Comparison of ENCODE assay signal across 9 cellular contexts in the genomic region with DNA sequence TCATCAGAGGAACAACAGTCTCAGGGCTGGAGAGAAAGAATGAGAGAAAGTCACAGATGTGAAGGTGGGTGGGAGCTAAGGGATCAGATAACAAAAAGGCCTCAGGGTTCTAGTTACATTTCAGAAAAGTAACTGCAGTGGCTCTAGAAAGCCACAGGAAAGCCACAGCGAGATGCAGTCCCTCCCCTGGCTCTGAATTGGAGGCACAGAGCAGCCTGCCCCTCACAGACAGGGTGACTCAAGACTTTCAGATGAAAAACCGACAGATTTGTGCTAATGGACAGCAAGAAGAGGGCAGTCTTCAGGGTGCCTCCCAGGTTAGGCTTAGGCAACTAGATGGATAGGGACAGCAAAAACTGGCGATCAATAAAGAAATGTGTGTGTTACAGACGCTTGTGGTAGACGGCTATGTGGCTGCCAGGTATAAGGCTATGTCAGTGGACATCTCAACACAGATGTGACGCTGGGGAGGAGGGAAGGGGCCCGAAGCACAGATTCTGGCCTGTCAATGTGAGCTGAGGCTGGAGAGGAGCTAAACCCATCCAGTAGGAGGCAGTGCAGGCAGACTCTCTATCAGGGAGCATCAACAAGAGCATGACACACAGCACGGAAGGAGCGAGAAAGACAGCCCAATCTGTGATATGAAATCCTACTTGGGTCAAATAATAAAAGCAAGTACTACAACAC. TPM values are rescaled to one million over a fixed set of nuclear protein-coding genes. Genes with fewer than 3 reads are reported as not detected.
DNase-seq lines count a peak whose midpoint lies in the region; ATAC-seq and TF ChIP-seq lines count a peak whose summit lies in the region.
"Had no signal": no experiment of that assay in that cellular context is flagged by ENCODE, and none has a peak within 500 bp of the region (broad histone marks: within the 10 kb centered on the region; RNA-seq: fewer than 3 reads in every experiment).

No MANE protein-coding gene starts in this region.

- peak overlapping the region; percentile 80 for H3K27ac Mint-ChIP-seq in activated CD4-positive, alpha-beta T cell treated with anti-CD3 and anti-CD28 coated beads, Interleukin-2, amount 10 ng/mL, durations not matched to agents 7 days and 5 days
- peak overlapping the region; percentile 33 for H3K27ac Mint-ChIP-seq in stimulated activated naive B cell treated with anti-CD40 and anti-IgM and Interleukin-4, amounts not matched to agents 10 μg/mL and 1 μg/mL and 100 μg/mL, for 72 hours

- H3K27me3 Mint-ChIP-seq in activated CD4-positive, alpha-beta T cell treated with anti-CD3 and anti-CD28 coated beads, Interleukin-2, amount 10 ng/mL, durations not matched to agents 7 days and 5 days: no peaks in the 10 kb centered on the region
- H3K27me3 Mint-ChIP-seq in stimulated activated naive B cell treated with anti-CD40 and anti-IgM and Interleukin-4, amounts not matched to agents 10 μg/mL and 1 μg/mL and 100 μg/mL, for 72 hours: no peaks in the 10 kb centered on the region

- peaks cover 42% of the 10 kb centered on the region for H3K4me1 Mint-ChIP-seq in activated CD4-positive, alpha-beta T cell treated with anti-CD3 and anti-CD28 coated beads, Interleukin-2, amount 10 ng/mL, durations not matched to agents 7 days and 5 days
- no peaks in the 10 kb centered on the region for H3K4me1 Mint-ChIP-seq in stimulated activated naive B cell treated with anti-CD40 and anti-IgM and Interleukin-4, amounts not matched to agents 10 μg/mL and 1 μg/mL and 100 μg/mL, for 72 hours

- CTCF ChIA-PET in activated CD4-positive, alpha-beta T cell treated with anti-CD3 and anti-CD28 coated beads, Interleukin-2, amount 10 ng/mL, durations not matched to agents 7 days and 5 days (lab: Charles Lee): interaction anchor here (0.5 to 2.1 kb wide), 8 partner anchors 11 to 197 kb away, joined by 3 to 5 read pairs (median 4); a partner anchor contains a TSS

- H3K36me3 Mint-ChIP-seq in activated CD4-positive, alpha-beta T cell treated with anti-CD3 and anti-CD28 coated beads, Interleukin-2, amount 10 ng/mL, durations not matched to agents 7 days and 5 days (ENCODE audit: low read depth): peaks cover 65% of the 10 kb centered on the region
- H3K36me3 Mint-ChIP-seq in stimulated activated naive B cell treated with anti-CD40 and anti-IgM and Interleukin-4, amounts not matched to agents 10 μg/mL and 1 μg/mL and 100 μg/mL, for 72 hours: peaks cover 7 to 8% of the 10 kb centered on the region in 2 donors

- H3K9me3 Mint-ChIP-seq in activated CD4-positive, alpha-beta T cell treated with anti-CD3 and anti-CD28 coated beads, Interleukin-2, amount 10 ng/mL, durations not matched to agents 7 days and 5 days: no peaks in the 10 kb centered on the region
- no peaks in the 10 kb centered on the region for H3K9me3 Mint-ChIP-seq in stimulated activated naive B cell treated with anti-CD40 and anti-IgM and Interleukin-4, amounts not matched to agents 10 μg/mL and 1 μg/mL and 100 μg/mL, for 72 hours

- ATAC-seq in stimulated activated naive B cell treated with anti-CD40 and anti-IgM and Interleukin-4, amounts not matched to agents 10 μg/mL and 1 μg/mL and 100 μg/mL, for 72 hours (replicated peaks): no peak
- no peak for ATAC-seq in HG03175 (IDR thresholded peaks at IDR 0.05; ENCODE audit: unreplicated experiment)

- peak; percentile 54 for DNase-seq in NCI-H82 (lab: John Stamatoyannopoulos, UW)
- no peak for DNase-seq in NCI-H82 treated with DMSO at 0.1 percent for 48 hours (lab: John Stamatoyannopoulos, UW; ENCODE audit: unreplicated experiment)
- peak; percentile 64 for DNase-seq in activated CD4-positive, alpha-beta T cell treated with anti-CD3 and anti-CD28 coated beads, Interleukin-2, amount 10 ng/mL, durations not matched to agents 7 days and 5 days
- DNase-seq in fibroblast of villous mesenchyme (ENCODE audit: low read depth): no peak
- no peak for DNase-seq in stimulated activated naive B cell treated with anti-CD40 and anti-IgM and Interleukin-4, amounts not matched to agents 10 μg/mL and 1 μg/mL and 100 μg/mL, for 72 hours
- DNase-seq in NCI-H2227 treated with DMSO at 0.1 percent for 48 hours (lab: John Stamatoyannopoulos, UW): no peak
- no peak for DNase-seq in ureter (ENCODE audit: low spot score)

- POLR2A ChIA-PET in activated CD4-positive, alpha-beta T cell treated with anti-CD3 and anti-CD28 coated beads, Interleukin-2, amount 10 ng/mL, durations not matched to agents 7 days and 5 days (lab: Charles Lee): interaction anchor here (0.9 kb wide), 1 partner anchor 47 kb away, joined by 5 read pairs; no protein-coding TSS in a partner anchor

- H3K4me3 ChIP-seq in fibroblast of villous mesenchyme (ENCODE audit: low read depth, low read length): no peak overlapping the region
- H3K4me3 ChIP-seq: BLaER1 had no signal

- H3K4me3 Mint-ChIP-seq in activated CD4-positive, alpha-beta T cell treated with anti-CD3 and anti-CD28 coated beads, Interleukin-2, amount 10 ng/mL, durations not matched to agents 7 days and 5 days: no peak overlapping the region
- H3K4me3 Mint-ChIP-seq in stimulated activated naive B cell treated with anti-CD40 and anti-IgM and Interleukin-4, amounts not matched to agents 10 μg/mL and 1 μg/mL and 100 μg/mL, for 72 hours: no peak overlapping the region

- TF ChIP-seq CTCF in fibroblast of villous mesenchyme (IDR thresholded peaks at IDR 0.05; ENCODE audit: insufficient read depth, low read depth, low read length): peak; percentile 16

RNA-seq across cellular contexts. Expression of a gene that starts 26.2 kb away (rescaled TPM):
- 10 to 100 TPM; 25.6 to 31.1 TPM for total RNA-seq in activated CD4-positive, alpha-beta T cell treated with anti-CD3 and anti-CD28 coated beads, Interleukin-2, amount 10 ng/mL, durations not matched to agents 7 days and 5 days
- 30.6 and 46.2 TPM in 2 replicates for total RNA-seq in fibroblast of villous mesenchyme
- total RNA-seq in ureter: 48.9 TPM

RNA-seq across cellular contexts. Expression of a gene that starts 26.2 kb away (rescaled TPM):
- 10 to 100 TPM; 21.6 to 25.3 TPM for total RNA-seq in activated CD4-positive, alpha-beta T cell treated with anti-CD3 and anti-CD28 coated beads, Interleukin-2, amount 10 ng/mL, durations not matched to agents 7 days and 5 days
- 12.6 and 19.0 TPM in 2 replicates for total RNA-seq in fibroblast of villous mesenchyme
- total RNA-seq in ureter: 39.4 TPM

Comparison
In these comparisons a context has a peak if more than half of its experiments do, and no peak if none do; other contexts are left out.
1. DNase-seq: peak in NCI-H82 (single experiment) and activated CD4-positive, alpha-beta T cell treated with anti-CD3 and anti-CD28 coated beads, Interleukin-2, amount 10 ng/mL, durations not matched to agents 7 days and 5 days (single experiment); none in NCI-H82 treated with DMSO at 0.1 percent for 48 hours (single experiment), fibroblast of villous mesenchyme (single experiment), stimulated activated naive B cell treated with anti-CD40 and anti-IgM and Interleukin-4, amounts not matched to agents 10 μg/mL and 1 μg/mL and 100 μg/mL, for 72 hours (single experiment), NCI-H2227 treated with DMSO at 0.1 percent for 48 hours (single experiment) and ureter (single experiment).